In the genomic region with DNA sequence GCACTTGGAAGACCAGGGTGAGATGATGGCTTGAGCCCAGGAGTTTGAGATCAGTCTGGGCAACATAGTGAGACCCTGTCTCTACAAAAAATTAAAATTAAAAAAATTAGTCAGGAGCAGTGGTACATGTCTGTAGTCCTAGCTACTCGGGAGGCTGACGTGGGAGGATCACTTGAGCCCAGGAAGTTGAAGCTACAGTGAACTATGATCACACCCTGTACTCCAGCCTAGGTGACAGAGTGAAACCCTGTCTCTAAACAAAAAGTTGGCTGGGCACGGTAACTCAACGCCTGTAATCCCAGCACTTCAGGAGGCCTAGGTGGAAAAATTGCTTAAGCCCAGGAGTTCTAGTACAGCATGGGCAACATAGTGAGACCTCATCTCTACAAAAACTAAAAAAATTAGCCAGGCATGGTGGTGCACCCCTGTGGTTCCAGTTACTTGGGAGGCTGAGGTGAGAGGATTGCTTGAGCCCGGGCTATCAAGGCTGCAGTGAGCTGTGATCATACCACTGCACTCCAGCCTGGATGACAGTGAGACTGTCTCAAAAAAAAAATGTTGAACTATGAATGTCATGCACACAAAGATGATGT, we compare ENCODE assay signal across 28 cellular contexts.
DNase-seq lines count a peak whose midpoint lies in the region; ATAC-seq, FAIRE-seq and TF ChIP-seq lines count a peak whose summit lies in the region.
"Had no signal": no experiment of that assay in that cellular context is flagged by ENCODE, and none has a peak within 500 bp of the region (broad histone marks: within the 10 kb centered on the region; RNA-seq: fewer than 3 reads in every experiment).

No MANE protein-coding gene starts in this region.

- DNase-seq in HTR-8/SVneo (ENCODE audit: insufficient read length, low spot score) = no peak
- DNase-seq in left colon = no peak
- no peak for DNase-seq in psoas muscle
- DNase-seq in WTC11 (ENCODE audit: low spot score) = no peak
- DNase-seq in activated CD4-positive, alpha-beta T cell treated with anti-CD3 and anti-CD28 coated beads, Interleukin-2, amount 10 ng/mL, durations not matched to agents 24 days and 14 days = no peak
- no peak for DNase-seq in NCI-H345 (lab: John Stamatoyannopoulos, UW)
- DNase-seq: activated CD4-positive, alpha-beta T cell treated with anti-CD3 and anti-CD28 coated beads for 1 hour; activated CD8-positive, alpha-beta T cell treated with anti-CD3 and anti-CD28 coated beads for 36 hours; activated naive CD8-positive, alpha-beta T cell treated with anti-CD3 and anti-CD28 coated beads for 36 hours; aorta; DMS79; GDM1; mammary epithelial cell; NCI-H1417 treated with DMSO at 0.1 percent for 48 hours; NCI-H2081 treated with DMSO at 0.1 percent for 48 hours; NCI-H446; nephron progenitor cell; stimulated activated naive CD4-positive, alpha-beta T cell treated with Interleukin-2 at 50 U/mL for 16 hours; T-helper 1 cell; thyroid gland had no signal

- H3K27me3 ChIP-seq in psoas muscle (ENCODE audit: insufficient read depth in 3 of 3, low read length in 2 of 3) = no peaks in the 10 kb centered on the region
- H3K27me3 ChIP-seq: thyroid gland had no signal

- intact Hi-C loops in left colon (cut with DNase I, micrococcal nuclease) = no loop called here
- intact Hi-C loops in psoas muscle (cut with DNase I) = loop anchor here in 1 of 2 donors (10.0 kb wide), 1 partner anchor 124 kb away; the partner anchor contains the start of gene RAB5IF
- intact Hi-C loops in activated CD4-positive, alpha-beta T cell treated with anti-CD3 and anti-CD28 coated beads, Interleukin-2, amount 10 ng/mL, durations not matched to agents 24 days and 14 days (cut with micrococcal nuclease) = loop anchor here (1.0 kb wide), 1 partner anchor 12 kb away; no protein-coding TSS in a partner anchor

- H3K9me3 ChIP-seq in psoas muscle = no peaks in the 10 kb centered on the region
- H3K9me3 ChIP-seq: thyroid gland had no signal

- no peak for TF ChIP-seq CTCF in C4-2B (conservative IDR thresholded peaks at IDR 0.05)
- TF ChIP-seq CTCF in psoas muscle (IDR thresholded peaks at IDR 0.05) = no peak
- no peak for TF ChIP-seq CTCF in WTC11 (IDR thresholded peaks at IDR 0.05)

- no peaks in the 10 kb centered on the region for H3K36me3 Mint-ChIP-seq in WTC11
- no peaks in the 10 kb centered on the region for H3K36me3 Mint-ChIP-seq in activated CD4-positive, alpha-beta T cell treated with anti-CD3 and anti-CD28 coated beads, Interleukin-2, amount 10 ng/mL, durations not matched to agents 24 days and 14 days (ENCODE audit: low read depth)
- H3K36me3 Mint-ChIP-seq: activated naive CD8-positive, alpha-beta T cell treated with anti-CD3 and anti-CD28 coated beads for 36 hours had no signal

- POLR2A ChIA-PET in WTC11 (lab: Charles Lee) = interaction anchor here (0.6 kb wide), 1 partner anchor 266 kb away, joined by 3 read pairs; no protein-coding TSS in a partner anchor

- H3K27me3 Mint-ChIP-seq in WTC11 (ENCODE audit: low read depth) = no peaks in the 10 kb centered on the region
- no peaks in the 10 kb centered on the region for H3K27me3 Mint-ChIP-seq in activated CD4-positive, alpha-beta T cell treated with anti-CD3 and anti-CD28 coated beads, Interleukin-2, amount 10 ng/mL, durations not matched to agents 24 days and 14 days
- H3K27me3 Mint-ChIP-seq: activated CD8-positive, alpha-beta T cell treated with anti-CD3 and anti-CD28 coated beads for 36 hours; activated naive CD8-positive, alpha-beta T cell treated with anti-CD3 and anti-CD28 coated beads for 36 hours; B cell had no signal

- H3K9me3 Mint-ChIP-seq in WTC11 = no peaks in the 10 kb centered on the region
- no peaks in the 10 kb centered on the region for H3K9me3 Mint-ChIP-seq in activated CD4-positive, alpha-beta T cell treated with anti-CD3 and anti-CD28 coated beads, Interleukin-2, amount 10 ng/mL, durations not matched to agents 24 days and 14 days
- H3K9me3 Mint-ChIP-seq: activated CD8-positive, alpha-beta T cell treated with anti-CD3 and anti-CD28 coated beads for 36 hours; activated naive CD8-positive, alpha-beta T cell treated with anti-CD3 and anti-CD28 coated beads for 36 hours; nephron progenitor cell had no signal

- H3K4me3 Mint-ChIP-seq in WTC11 = no peak overlapping the region
- H3K4me3 Mint-ChIP-seq in activated CD4-positive, alpha-beta T cell treated with anti-CD3 and anti-CD28 coated beads, Interleukin-2, amount 10 ng/mL, durations not matched to agents 24 days and 14 days = no peak overlapping the region
- H3K4me3 Mint-ChIP-seq: activated CD8-positive, alpha-beta T cell treated with anti-CD3 and anti-CD28 coated beads for 36 hours; activated naive CD8-positive, alpha-beta T cell treated with anti-CD3 and anti-CD28 coated beads for 36 hours; B cell; nephron progenitor cell had no signal

- H3K4me1 ChIP-seq in psoas muscle = peaks cover 88% of the 10 kb centered on the region

- ATAC-seq in left colon = peak; percentile 29
- peak in 1 of 4 donors; percentile 6 for ATAC-seq in psoas muscle
- ATAC-seq in WTC11 = no peak
- no peak for ATAC-seq in GM19023 (IDR thresholded peaks at IDR 0.05; ENCODE audit: unreplicated experiment)
- ATAC-seq: activated CD8-positive, alpha-beta T cell treated with anti-CD3 and anti-CD28 coated beads for 36 hours; sciatic nerve had no signal

- no peak overlapping the region for H3K4me3 ChIP-seq in psoas muscle
- H3K4me3 ChIP-seq: thyroid gland had no signal

- no peaks in the 10 kb centered on the region for H3K36me3 ChIP-seq in psoas muscle (ENCODE audit: insufficient read depth in 1 of 2, low read depth in 1 of 2)
- H3K36me3 ChIP-seq: thyroid gland had no signal

- peak; percentile 54 for FAIRE-seq in HTR-8/SVneo (lab: Jason Lieb, UNC)
- FAIRE-seq: endometrium, keratinocyte, TTC549 had no signal

- WGBS in psoas muscle, 3 donors = 28 to 52% (median 33%) methylated on average over 5 of the region's 5 CpGs

- H3K27ac ChIP-seq in C4-2B (peak overlapping the region; percentile 85), psoas muscle (peak overlapping the region; percentile 89)
- H3K27ac ChIP-seq: KMS-11 had no signal

- no peak overlapping the region for H3K27ac Mint-ChIP-seq in WTC11
- no peak overlapping the region for H3K27ac Mint-ChIP-seq in activated CD4-positive, alpha-beta T cell treated with anti-CD3 and anti-CD28 coated beads, Interleukin-2, amount 10 ng/mL, durations not matched to agents 24 days and 14 days
- H3K27ac Mint-ChIP-seq: activated CD8-positive, alpha-beta T cell treated with anti-CD3 and anti-CD28 coated beads for 36 hours; activated naive CD8-positive, alpha-beta T cell treated with anti-CD3 and anti-CD28 coated beads for 36 hours; B cell had no signal

- CTCF ChIA-PET in WTC11 (lab: Charles Lee) = interaction anchor here (0.5 to 1.5 kb wide), 6 partner anchors 12 to 278 kb away, joined by 3 to 7 read pairs (median 4); no protein-coding TSS in a partner anchor

- no peaks in the 10 kb centered on the region for H3K4me1 Mint-ChIP-seq in WTC11
- peaks cover 16% of the 10 kb centered on the region for H3K4me1 Mint-ChIP-seq in activated CD4-positive, alpha-beta T cell treated with anti-CD3 and anti-CD28 coated beads, Interleukin-2, amount 10 ng/mL, durations not matched to agents 24 days and 14 days

TF ChIP-seq in WTC11, 78 proteins besides CTCF, POLR2A, EP300 and RAD21 (continues in another document):
- no peak for TF ChIP-seq ZNF219 (CRISPR knock-in tag; IDR thresholded peaks at IDR 0.05; ENCODE audit: borderline replicate concordance)
- no peak for TF ChIP-seq NFE2L1 (CRISPR knock-in tag; IDR thresholded peaks at IDR 0.05)
- no peak for TF ChIP-seq NR1H2 (CRISPR knock-in tag; IDR thresholded peaks at IDR 0.05)
- no peak for TF ChIP-seq TEAD1 (CRISPR knock-in tag; IDR thresholded peaks at IDR 0.05)
- TF ChIP-seq NFYB (CRISPR knock-in tag; conservative IDR thresholded peaks at IDR 0.05; ENCODE audit: low read depth) = no peak
- TF ChIP-seq, protein P1, sequence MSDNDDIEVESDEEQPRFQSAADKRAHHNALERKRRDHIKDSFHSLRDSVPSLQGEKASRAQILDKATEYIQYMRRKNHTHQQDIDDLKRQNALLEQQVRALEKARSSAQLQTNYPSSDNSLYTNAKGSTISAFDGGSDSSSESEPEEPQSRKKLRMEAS (CRISPR knock-in tag; IDR thresholded peaks at IDR 0.05) = no peak
- no peak for TF ChIP-seq SP1 (CRISPR knock-in tag; conservative IDR thresholded peaks at IDR 0.05)
- no peak for TF ChIP-seq ZNF423 (CRISPR knock-in tag; IDR thresholded peaks at IDR 0.05)
- no peak for TF ChIP-seq TEAD4 (CRISPR knock-in tag; IDR thresholded peaks at IDR 0.05)
- TF ChIP-seq ZNF396 (CRISPR knock-in tag; IDR thresholded peaks at IDR 0.05; ENCODE audit: borderline replicate concordance) = no peak
- no peak for TF ChIP-seq ETV6 (CRISPR knock-in tag; IDR thresholded peaks at IDR 0.05)
- no peak for TF ChIP-seq ATF3 (CRISPR knock-in tag; conservative IDR thresholded peaks at IDR 0.05)
- TF ChIP-seq FOXK1 (CRISPR knock-in tag; IDR thresholded peaks at IDR 0.05) = no peak
- TF ChIP-seq, protein P2, sequence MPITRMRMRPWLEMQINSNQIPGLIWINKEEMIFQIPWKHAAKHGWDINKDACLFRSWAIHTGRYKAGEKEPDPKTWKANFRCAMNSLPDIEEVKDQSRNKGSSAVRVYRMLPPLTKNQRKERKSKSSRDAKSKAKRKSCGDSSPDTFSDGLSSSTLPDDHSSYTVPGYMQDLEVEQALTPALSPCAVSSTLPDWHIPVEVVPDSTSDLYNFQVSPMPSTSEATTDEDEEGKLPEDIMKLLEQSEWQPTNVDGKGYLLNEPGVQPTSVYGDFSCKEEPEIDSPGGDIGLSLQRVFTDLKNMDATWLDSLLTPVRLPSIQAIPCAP (CRISPR knock-in tag; IDR thresholded peaks at IDR 0.05) = no peak
- no peak for TF ChIP-seq E2F5 (CRISPR knock-in tag; IDR thresholded peaks at IDR 0.05)
